ENCODE assay signal across 10 cellular contexts in the genomic region with DNA sequence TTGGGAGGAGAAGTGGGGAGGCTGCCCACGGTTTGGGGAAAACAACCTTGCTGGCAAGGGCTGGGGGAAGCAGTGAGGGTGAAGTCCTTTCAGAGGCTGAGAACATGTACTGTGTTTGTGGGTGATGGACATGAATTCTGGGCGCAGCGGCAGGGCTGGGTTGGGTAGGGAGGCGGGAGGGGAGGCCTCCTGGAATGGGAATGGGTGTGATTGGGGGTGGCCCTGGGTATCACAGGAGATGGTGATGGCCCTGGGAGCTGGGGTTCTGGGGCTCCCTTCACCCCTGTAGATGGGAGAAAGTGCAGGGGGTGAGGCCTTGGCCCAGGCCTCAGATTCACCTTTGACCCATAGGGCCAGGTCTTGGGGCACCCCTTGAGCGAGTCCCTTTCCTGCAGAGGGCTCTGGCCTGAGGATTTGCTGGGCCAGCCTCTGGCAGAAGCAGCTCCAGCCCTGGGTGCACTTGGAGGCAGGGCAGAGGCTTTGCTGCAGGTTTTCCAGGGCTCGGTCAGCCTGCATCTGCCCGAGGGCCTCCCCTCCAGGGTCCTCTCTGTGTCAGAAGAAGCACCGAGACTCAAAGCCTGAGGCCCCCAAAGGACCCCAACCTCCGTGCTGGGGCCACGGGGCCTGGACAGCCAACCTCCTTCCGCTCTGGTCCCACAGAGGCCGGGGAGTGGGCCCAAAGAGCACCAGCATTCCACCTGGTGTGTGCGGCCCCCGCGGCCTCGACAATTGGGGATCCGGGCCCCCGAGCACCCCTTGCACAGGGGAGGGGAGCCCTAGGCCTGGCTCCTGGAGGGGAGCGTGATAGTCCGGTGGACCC. TPM values are rescaled to one million over a fixed set of nuclear protein-coding genes. Genes with fewer than 3 reads are reported as not detected.
DNase-seq lines count a peak whose midpoint lies in the region; ATAC-seq and TF ChIP-seq lines count a peak whose summit lies in the region.
"Had no signal": no experiment of that assay in that cellular context is flagged by ENCODE, and none has a peak within 500 bp of the region (broad histone marks: within the 10 kb centered on the region; RNA-seq: fewer than 3 reads in every experiment).

No MANE protein-coding gene starts in this region.

- intact Hi-C loops in activated CD4-positive, alpha-beta T cell treated with anti-CD3 and anti-CD28 coated beads, Interleukin-2, amount 10 ng/mL, durations not matched to agents 24 days and 14 days (cut with micrococcal nuclease) = no loop called here
- intact Hi-C loops in lower lobe of right lung (cut with DNase I) = no loop called here
- intact Hi-C loops in thyroid gland (cut with DNase I) = no loop called here

- H3K36me3 Mint-ChIP-seq in activated CD4-positive, alpha-beta T cell treated with anti-CD3 and anti-CD28 coated beads, Interleukin-2, amount 10 ng/mL, durations not matched to agents 24 days and 14 days (ENCODE audit: low read depth) = peaks cover 12% of the 10 kb centered on the region
- H3K36me3 Mint-ChIP-seq in activated naive CD8-positive, alpha-beta T cell treated with anti-CD3 and anti-CD28 coated beads, Interleukin-2, amount 50 U/mL, for 24 hours (ENCODE audit: low read depth) = peaks cover 2% of the 10 kb centered on the region

- no peaks in the 10 kb centered on the region for H3K27me3 Mint-ChIP-seq in activated CD4-positive, alpha-beta T cell treated with anti-CD3 and anti-CD28 coated beads, Interleukin-2, amount 10 ng/mL, durations not matched to agents 24 days and 14 days
- H3K27me3 Mint-ChIP-seq in activated naive CD8-positive, alpha-beta T cell treated with anti-CD3 and anti-CD28 coated beads, Interleukin-2, amount 50 U/mL, for 24 hours = no peaks in the 10 kb centered on the region

- WGBS in thyroid gland, 2 donors = 83 to 87% methylated on average over 4 to 5 of the region's 20 CpGs

- H3K9me3 ChIP-seq in lower lobe of right lung (no peaks in the 10 kb centered on the region), thyroid gland (no peaks in the 10 kb centered on the region)

- TF ChIP-seq POLR2A in thyroid gland (IDR thresholded peaks at IDR 0.05) = no peak

- H3K9me3 Mint-ChIP-seq in activated CD4-positive, alpha-beta T cell treated with anti-CD3 and anti-CD28 coated beads, Interleukin-2, amount 10 ng/mL, durations not matched to agents 24 days and 14 days = no peaks in the 10 kb centered on the region
- no peaks in the 10 kb centered on the region for H3K9me3 Mint-ChIP-seq in activated naive CD8-positive, alpha-beta T cell treated with anti-CD3 and anti-CD28 coated beads, Interleukin-2, amount 50 U/mL, for 24 hours

- peak overlapping the region; percentile 49 for H3K27ac Mint-ChIP-seq in activated CD4-positive, alpha-beta T cell treated with anti-CD3 and anti-CD28 coated beads, Interleukin-2, amount 10 ng/mL, durations not matched to agents 24 days and 14 days
- H3K27ac Mint-ChIP-seq in activated naive CD8-positive, alpha-beta T cell treated with anti-CD3 and anti-CD28 coated beads, Interleukin-2, amount 50 U/mL, for 24 hours = no peak overlapping the region

- TF ChIP-seq CTCF in lower lobe of right lung (IDR thresholded peaks at IDR 0.05) (no peak), thyroid gland (IDR thresholded peaks at IDR 0.05) (no peak)

- H3K4me1 Mint-ChIP-seq in activated CD4-positive, alpha-beta T cell treated with anti-CD3 and anti-CD28 coated beads, Interleukin-2, amount 10 ng/mL, durations not matched to agents 24 days and 14 days = peaks cover 12% of the 10 kb centered on the region
- H3K4me1 Mint-ChIP-seq in activated naive CD8-positive, alpha-beta T cell treated with anti-CD3 and anti-CD28 coated beads, Interleukin-2, amount 50 U/mL, for 24 hours = peaks cover 20% of the 10 kb centered on the region

- H3K27me3 ChIP-seq in lower lobe of right lung (ENCODE audit: low read depth) (no peaks in the 10 kb centered on the region), thyroid gland (no peaks in the 10 kb centered on the region)

- H3K27ac ChIP-seq in lower lobe of right lung (peak overlapping the region; percentile 95), thyroid gland (peak overlapping the region; percentile 82 to 86 (median 86))

- peaks cover 46% of the 10 kb centered on the region for H3K36me3 ChIP-seq in lower lobe of right lung
- peaks cover 11 to 15% of the 10 kb centered on the region in 2 donors for H3K36me3 ChIP-seq in thyroid gland

- H3K4me1 ChIP-seq in lower lobe of right lung (peaks cover 27% of the 10 kb centered on the region), thyroid gland (peaks cover 32 to 39% of the 10 kb centered on the region in 2 donors)

- DNase-seq in activated CD4-positive, alpha-beta T cell treated with anti-CD3 and anti-CD28 coated beads, Interleukin-2, amount 10 ng/mL, durations not matched to agents 24 days and 14 days = no peak
- no peak for DNase-seq in activated CD4-positive, alpha-beta T cell treated with anti-CD3 and anti-CD28 coated beads for 48 hours
- no peak for DNase-seq in activated naive CD8-positive, alpha-beta T cell treated with anti-CD3 and anti-CD28 coated beads, Interleukin-2, amount 50 U/mL, for 24 hours
- peak; percentile 47 for DNase-seq in lower lobe of right lung
- no peak for DNase-seq in thyroid gland
- DNase-seq: activated CD4-positive, alpha-beta T cell treated with anti-CD3 and anti-CD28 coated beads for 4 hours; NCI-H774 had no signal

- H3K4me3 ChIP-seq in lower lobe of right lung (peak overlapping the region; percentile 74), thyroid gland (replicated peaks in 1 of 3) (no peak overlapping the region)

- peak overlapping the region; percentile 90 for H3K4me3 Mint-ChIP-seq in activated CD4-positive, alpha-beta T cell treated with anti-CD3 and anti-CD28 coated beads, Interleukin-2, amount 10 ng/mL, durations not matched to agents 24 days and 14 days
- peak overlapping the region; percentile 21 for H3K4me3 Mint-ChIP-seq in activated naive CD8-positive, alpha-beta T cell treated with anti-CD3 and anti-CD28 coated beads, Interleukin-2, amount 50 U/mL, for 24 hours

- no peak for ATAC-seq in activated naive CD8-positive, alpha-beta T cell treated with anti-CD3 and anti-CD28 coated beads, Interleukin-2, amount 50 U/mL, for 24 hours
- ATAC-seq in lower lobe of right lung (no peak), HG02981 (IDR thresholded peaks at IDR 0.05; ENCODE audit: unreplicated experiment) (no peak), GM18511 (IDR thresholded peaks at IDR 0.05; ENCODE audit: unreplicated experiment) (no peak), HG03378 (IDR thresholded peaks at IDR 0.05; ENCODE audit: unreplicated experiment) (no peak)

RNA-seq across cellular contexts. Expression of a gene that starts 1.4 kb away (rescaled TPM):
- total RNA-seq in activated CD4-positive, alpha-beta T cell treated with anti-CD3 and anti-CD28 coated beads, Interleukin-2, amount 10 ng/mL, durations not matched to agents 24 days and 14 days = 10.3 and 11.4 TPM in 2 replicates
- total RNA-seq in lower lobe of right lung (27.2 TPM), thyroid gland (10 to 100 TPM; 10.8 to 14.7 (median 12.0) TPM)

RNA-seq across cellular contexts. Expression of a gene that starts 21.0 kb away (rescaled TPM):
- 72.4 and 75.3 TPM in 2 replicates for total RNA-seq in activated CD4-positive, alpha-beta T cell treated with anti-CD3 and anti-CD28 coated beads, Interleukin-2, amount 10 ng/mL, durations not matched to agents 24 days and 14 days
- total RNA-seq in lower lobe of right lung (44.7 TPM), thyroid gland (10 to 100 TPM; 29.8 to 39.1 (median 32.4) TPM)

RNA-seq across cellular contexts. Expression of a gene that starts 25.1 kb away (rescaled TPM):
- total RNA-seq in activated CD4-positive, alpha-beta T cell treated with anti-CD3 and anti-CD28 coated beads, Interleukin-2, amount 10 ng/mL, durations not matched to agents 24 days and 14 days = 0.54 and 0.99 TPM in 2 replicates
- total RNA-seq in lower lobe of right lung (0.38 TPM), thyroid gland (not detected)

RNA-seq across cellular contexts. Expression of a gene that starts 25.9 kb away (rescaled TPM):
- 12.9 and 13.4 TPM in 2 replicates for total RNA-seq in activated CD4-positive, alpha-beta T cell treated with anti-CD3 and anti-CD28 coated beads, Interleukin-2, amount 10 ng/mL, durations not matched to agents 24 days and 14 days
- total RNA-seq in lower lobe of right lung = 6.5 TPM
- total RNA-seq in thyroid gland = 10 to 100 TPM in 1 of 4 donors, 1 to 10 TPM in 3; 1.8 to 10.2 (median 6.8) TPM

RNA-seq across cellular contexts. Expression of a gene that starts 35.1 kb away (rescaled TPM):
- 292 and 299 TPM in 2 replicates for total RNA-seq in activated CD4-positive, alpha-beta T cell treated with anti-CD3 and anti-CD28 coated beads, Interleukin-2, amount 10 ng/mL, durations not matched to agents 24 days and 14 days
- total RNA-seq in lower lobe of right lung = 208 TPM
- 100 to 1,000 TPM; 181 to 757 (median 487) TPM for total RNA-seq in thyroid gland
